Comparison of ENCODE assay signal across 1 cellular context in the genomic region with DNA sequence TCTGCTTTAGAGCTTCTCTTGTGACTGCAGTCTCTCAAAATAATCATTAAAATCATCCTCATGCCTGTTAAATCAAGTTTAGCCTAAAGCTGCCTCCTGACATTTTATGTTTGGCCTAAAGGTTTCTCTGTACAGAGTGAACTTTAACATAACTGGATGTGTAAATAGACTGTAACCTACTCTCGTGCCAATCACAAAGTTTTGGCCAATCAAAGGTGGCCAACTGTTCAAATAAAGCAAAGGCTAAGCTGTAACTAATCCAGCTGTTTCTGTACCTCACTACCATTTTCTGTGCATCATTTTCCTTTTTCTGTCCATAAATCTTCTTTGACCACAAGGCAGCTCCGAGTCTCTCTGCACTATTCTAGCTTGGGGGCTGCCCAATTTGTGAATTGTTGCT.
TF ChIP-seq lines count a peak whose summit lies in the region.

No MANE protein-coding gene starts in this region.

TF ChIP-seq in GM23338, 12 proteins besides CTCF, POLR2A, EP300 and RAD21 (continued from another document):
- no peak for TF ChIP-seq POLR2AphosphoS5 (IDR thresholded peaks at IDR 0.05; ENCODE audit: low read depth)
- no peak for TF ChIP-seq REST (IDR thresholded peaks at IDR 0.05; ENCODE audit: unreplicated experiment)
- TF ChIP-seq ETS1 (IDR thresholded peaks at IDR 0.05): no peak
- no peak for TF ChIP-seq STAT1 (IDR thresholded peaks at IDR 0.05; ENCODE audit: unreplicated experiment)
- TF ChIP-seq ZNF114 (CRISPR knock-in tag; IDR thresholded peaks at IDR 0.05): no peak
TF ChIP-seq in GM23338: peak in this region for 0.
